17 cellular contexts compared by ENCODE assay signal in genomic region chr17:5864910-5865657, GRCh38.
A peak's percentile ranks its signal among the peaks of the same experiment; 100 is the strongest.
DNase-seq lines count a peak whose midpoint lies in the region; ATAC-seq and TF ChIP-seq lines count a peak whose summit lies in the region.
"Had no signal": no experiment of that assay in that cellular context is flagged by ENCODE, and none has a peak within 500 bp of the region (broad histone marks: within the 10 kb centered on the region; RNA-seq: fewer than 3 reads in every experiment).

No MANE protein-coding gene starts in this region.

- no peaks in the 10 kb centered on the region for H3K36me3 ChIP-seq in right atrium auricular region
- no peaks in the 10 kb centered on the region for H3K36me3 ChIP-seq in WERI-Rb-1

- peak overlapping the region in 1 of 3 experiments; percentile 6 for H3K4me3 Mint-ChIP-seq in nephron
- no peak overlapping the region for H3K4me3 Mint-ChIP-seq in stimulated activated effector memory CD8-positive, alpha-beta T cell treated with anti-CD3 and anti-CD28 coated beads, Interleukin-12 subunit alpha, Interleukin-12 subunit beta, amount 100 ng/mL, for 72 hours
- H3K4me3 Mint-ChIP-seq: CD4-positive, alpha-beta T cell had no signal

- intact Hi-C loops in Right ventricle myocardium superior (cut with DNase I): no loop called here

- no peak for TF ChIP-seq CTCF in right atrium auricular region (IDR thresholded peaks at IDR 0.05)
- no peak for TF ChIP-seq CTCF in WERI-Rb-1 (IDR thresholded peaks at IDR 0.05; ENCODE audit: low read depth, low read length)
- no peak for TF ChIP-seq CTCF in nephron (IDR thresholded peaks at IDR 0.05; ENCODE audit: unreplicated experiment in 3 of 3)

- H3K27me3 ChIP-seq in right atrium auricular region (no peaks in the 10 kb centered on the region), WERI-Rb-1 (ENCODE audit: insufficient read depth, low read depth, severe bottlenecking) (no peaks in the 10 kb centered on the region)

- H3K9me3 ChIP-seq in right atrium auricular region (no peaks in the 10 kb centered on the region), WERI-Rb-1 (ENCODE audit: severe bottlenecking) (no peaks in the 10 kb centered on the region)

- peaks cover 37% of the 10 kb centered on the region for H3K4me1 Mint-ChIP-seq in nephron
- no peaks in the 10 kb centered on the region for H3K4me1 Mint-ChIP-seq in stimulated activated effector memory CD8-positive, alpha-beta T cell treated with anti-CD3 and anti-CD28 coated beads, Interleukin-12 subunit alpha, Interleukin-12 subunit beta, amount 100 ng/mL, for 72 hours

- H3K27ac ChIP-seq in right atrium auricular region: no peak overlapping the region
- no peak overlapping the region for H3K27ac ChIP-seq in WERI-Rb-1
- H3K27ac ChIP-seq: KMS-11 had no signal

- no peak for DNase-seq in Right ventricle myocardium superior
- no peak for DNase-seq in right atrium auricular region (ENCODE audit: low spot score)
- peak; percentile 56 for DNase-seq in WERI-Rb-1
- DNase-seq in stimulated activated effector memory CD8-positive, alpha-beta T cell treated with anti-CD3 and anti-CD28 coated beads, Interleukin-12 subunit alpha, Interleukin-12 subunit beta, amount 100 ng/mL, for 72 hours (ENCODE audit: low spot score in 2 of 2): no peak
- no peak for DNase-seq in GOT3 (lab: John Stamatoyannopoulos, UW)
- no peak for DNase-seq in NCI-H1092 (lab: John Stamatoyannopoulos, UW)
- DNase-seq: CD4-positive, alpha-beta T cell; H7; MV-4-11; NCI-H1417; NCI-H187 treated with DMSO at 0.1 percent for 48 hours; NCI-H226; NCI-H524; PC-3; RPMI8226 had no signal

- peak; percentile 41 for ATAC-seq in Right ventricle myocardium superior (ENCODE audit: poor library complexity)
- peak; percentile 34 for ATAC-seq in stimulated activated effector memory CD8-positive, alpha-beta T cell treated with anti-CD3 and anti-CD28 coated beads, Interleukin-12 subunit alpha, Interleukin-12 subunit beta, amount 100 ng/mL, for 72 hours
- ATAC-seq: PC-3 had no signal

- H3K27me3 Mint-ChIP-seq in nephron (ENCODE audit: low read depth): peaks cover 7% of the 10 kb centered on the region
- H3K27me3 Mint-ChIP-seq: CD4-positive, alpha-beta T cell had no signal

- H3K4me3 ChIP-seq in right atrium auricular region (no peak overlapping the region), WERI-Rb-1 (ENCODE audit: low read depth, low read length) (no peak overlapping the region)

- H3K4me1 ChIP-seq in right atrium auricular region: peaks cover 0 to 8% of the 10 kb centered on the region in 2 donors

- no peaks in the 10 kb centered on the region for H3K36me3 Mint-ChIP-seq in nephron (ENCODE audit: low read depth)
- H3K36me3 Mint-ChIP-seq in stimulated activated effector memory CD8-positive, alpha-beta T cell treated with anti-CD3 and anti-CD28 coated beads, Interleukin-12 subunit alpha, Interleukin-12 subunit beta, amount 100 ng/mL, for 72 hours: no peaks in the 10 kb centered on the region

- peaks cover 3% of the 10 kb centered on the region for H3K9me3 Mint-ChIP-seq in nephron
- no peaks in the 10 kb centered on the region for H3K9me3 Mint-ChIP-seq in stimulated activated effector memory CD8-positive, alpha-beta T cell treated with anti-CD3 and anti-CD28 coated beads, Interleukin-12 subunit alpha, Interleukin-12 subunit beta, amount 100 ng/mL, for 72 hours
- H3K9me3 Mint-ChIP-seq: CD4-positive, alpha-beta T cell had no signal

- peak overlapping the region in 2 of 3 experiments; percentile 23 to 31 for H3K27ac Mint-ChIP-seq in nephron
- no peak overlapping the region for H3K27ac Mint-ChIP-seq in stimulated activated effector memory CD8-positive, alpha-beta T cell treated with anti-CD3 and anti-CD28 coated beads, Interleukin-12 subunit alpha, Interleukin-12 subunit beta, amount 100 ng/mL, for 72 hours
- H3K27ac Mint-ChIP-seq: CD4-positive, alpha-beta T cell had no signal
